ENCODE assay signal across 2 cellular contexts in the genomic region with DNA sequence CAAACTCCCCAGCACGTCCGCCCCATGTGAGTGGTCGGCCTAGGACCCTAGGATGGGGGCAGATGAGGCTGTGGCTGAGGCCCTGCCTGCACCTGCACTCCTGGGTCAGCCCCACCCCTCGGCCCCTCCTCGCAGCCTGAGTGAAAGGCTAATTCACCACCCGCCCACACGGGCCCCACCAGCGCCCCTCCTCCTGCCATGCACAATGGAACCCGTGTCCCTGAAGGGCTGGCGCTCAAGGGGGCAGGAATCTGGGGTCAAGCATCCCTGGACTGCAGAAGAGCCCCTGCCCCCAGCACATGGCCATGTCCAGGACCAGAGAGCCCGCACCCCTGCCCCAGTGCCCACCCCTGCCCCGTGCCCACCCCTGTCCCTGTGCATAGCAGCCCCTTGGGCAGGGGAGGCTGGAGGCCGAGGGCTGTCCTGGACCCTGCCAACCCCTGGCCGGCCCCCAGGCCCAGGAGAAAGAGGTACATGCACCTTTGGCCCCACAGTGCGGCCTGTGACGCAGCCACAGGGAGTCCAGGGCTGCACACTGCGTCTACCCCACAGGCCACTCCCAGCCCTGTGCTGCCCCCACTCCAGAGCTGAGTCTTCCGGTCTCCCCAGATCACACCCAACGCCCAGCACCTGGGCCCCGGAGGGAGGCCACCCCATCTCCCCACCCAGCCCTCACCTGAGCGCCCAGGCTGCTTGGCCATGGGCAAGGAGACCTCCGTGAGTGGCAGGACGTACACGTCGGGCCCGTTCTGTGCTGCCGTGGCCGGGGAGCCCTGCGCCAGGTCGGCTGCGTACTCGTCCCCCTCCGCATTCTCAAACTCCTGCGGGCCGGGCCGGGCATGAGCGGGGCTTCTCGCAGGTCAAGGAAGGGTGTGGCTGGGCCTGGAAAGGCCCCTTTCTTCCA.
TF ChIP-seq lines count a peak whose summit lies in the region.

No MANE protein-coding gene starts in this region.

TF ChIP-seq in HEK293, 187 proteins besides CTCF, POLR2A, EP300 and RAD21:
- TF ChIP-seq HOXA7 (CRISPR knock-in tag; IDR thresholded peaks at IDR 0.05; ENCODE audit: borderline replicate concordance) = no peak
- 0 out of 2 replicates have a peak, but pooled peaks have one; percentile 11 for TF ChIP-seq SP2 (tag by site-specific recombination; IDR thresholded peaks at IDR 0.05)
- no peak for TF ChIP-seq ZNF530 (tag by site-specific recombination; IDR thresholded peaks at IDR 0.05; ENCODE audit: low read depth)
- peak; percentile 46; the same call in 1 of the 2 replicates for TF ChIP-seq KLF1 (tag by site-specific recombination; IDR thresholded peaks at IDR 0.05)
- peak; percentile 58; the same call in 1 of the 2 replicates for TF ChIP-seq ZFP69B (tag by site-specific recombination; IDR thresholded peaks at IDR 0.05)

TF ChIP-seq in SK-N-SH, 30 proteins besides CTCF, POLR2A, EP300 and RAD21:
- TF ChIP-seq USF2 (IDR thresholded peaks at IDR 0.05; ENCODE audit: borderline replicate concordance, low read depth, low read length) = no peak
- no peak for TF ChIP-seq POLR2AphosphoS5 (IDR thresholded peaks at IDR 0.05; ENCODE audit: low read depth, low read length)
- no peak for TF ChIP-seq USF1 (IDR thresholded peaks at IDR 0.05; ENCODE audit: borderline replicate concordance, low read depth)
- no peak for TF ChIP-seq YY1 (IDR thresholded peaks at IDR 0.05; ENCODE audit: low read depth)
- no peak for TF ChIP-seq JUND (IDR thresholded peaks at IDR 0.05)
- no peak for TF ChIP-seq CHD2 (IDR thresholded peaks at IDR 0.05; ENCODE audit: low read length, partially characterized antibody)
- TF ChIP-seq, protein P1, sequence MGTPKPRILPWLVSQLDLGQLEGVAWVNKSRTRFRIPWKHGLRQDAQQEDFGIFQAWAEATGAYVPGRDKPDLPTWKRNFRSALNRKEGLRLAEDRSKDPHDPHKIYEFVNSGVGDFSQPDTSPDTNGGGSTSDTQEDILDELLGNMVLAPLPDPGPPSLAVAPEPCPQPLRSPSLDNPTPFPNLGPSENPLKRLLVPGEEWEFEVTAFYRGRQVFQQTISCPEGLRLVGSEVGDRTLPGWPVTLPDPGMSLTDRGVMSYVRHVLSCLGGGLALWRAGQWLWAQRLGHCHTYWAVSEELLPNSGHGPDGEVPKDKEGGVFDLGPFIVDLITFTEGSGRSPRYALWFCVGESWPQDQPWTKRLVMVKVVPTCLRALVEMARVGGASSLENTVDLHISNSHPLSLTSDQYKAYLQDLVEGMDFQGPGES (IDR thresholded peaks at IDR 0.05; ENCODE audit: low read depth, low read length) = no peak
- TF ChIP-seq RFX5 (IDR thresholded peaks at IDR 0.05; ENCODE audit: low read length) = no peak
- no peak for TF ChIP-seq MXI1 (IDR thresholded peaks at IDR 0.05; ENCODE audit: low read depth, low read length)
- TF ChIP-seq SIN3A (IDR thresholded peaks at IDR 0.05; ENCODE audit: borderline replicate concordance, low read depth, low read length) = no peak
- TF ChIP-seq GABPA (IDR thresholded peaks at IDR 0.05; ENCODE audit: low read depth) = no peak
- TF ChIP-seq ZBTB33 (IDR thresholded peaks at IDR 0.05; ENCODE audit: borderline replicate concordance, low read depth) = no peak
